Comparison of ENCODE assay signal across 23 cellular contexts in genomic region chr18:45343365-45343764, GRCh38.
A peak's percentile ranks its signal among the peaks of the same experiment; 100 is the strongest.
DNase-seq lines count a peak whose midpoint lies in the region; ATAC-seq and TF ChIP-seq lines count a peak whose summit lies in the region.
"Had no signal": no experiment of that assay in that cellular context is flagged by ENCODE, and none has a peak within 500 bp of the region (broad histone marks: within the 10 kb centered on the region; RNA-seq: fewer than 3 reads in every experiment).

No MANE protein-coding gene starts in this region.

- no peak overlapping the region for H3K4me2 ChIP-seq in SK-N-SH
- no peak overlapping the region for H3K4me2 ChIP-seq in mesenchymal stem cell (ENCODE audit: low read length, poor library complexity, severe bottlenecking)
- no peak overlapping the region for H3K4me2 ChIP-seq in neural progenitor cell
- H3K4me2 ChIP-seq: A549; BLaER1 treated with 17β-estradiol and CSF1 and Interleukin-3, amounts not matched to agents 10 nM and 100 nM; GM23338 had no signal

- H2BK15ac ChIP-seq in mesenchymal stem cell (ENCODE audit: low read depth, poor library complexity, severe bottlenecking), result peak overlapping the region; percentile 4

- ATAC-seq in HG03354 (IDR thresholded peaks at IDR 0.05; ENCODE audit: poor library complexity, severe bottlenecking, unreplicated experiment), result no peak
- ATAC-seq: A549, GM23338, HCT116 had no signal

- no peak overlapping the region for H3K14ac ChIP-seq in mesenchymal stem cell (ENCODE audit: low read length in 2 of 2)

- no peaks in the 10 kb centered on the region for H3K36me3 Mint-ChIP-seq in neural progenitor cell
- H3K36me3 Mint-ChIP-seq: CD14-positive monocyte; CD8-positive, alpha-beta memory T cell had no signal

- H3K9me3 Mint-ChIP-seq in neural progenitor cell, result no peaks in the 10 kb centered on the region
- H3K9me3 Mint-ChIP-seq: CD4-positive, alpha-beta T cell; CD8-positive, alpha-beta memory T cell; H9 had no signal

- H4K20me1 ChIP-seq in SK-N-SH (ENCODE audit: insufficient read depth), result no peaks in the 10 kb centered on the region
- H4K20me1 ChIP-seq in neural progenitor cell (ENCODE audit: low read depth), result no peaks in the 10 kb centered on the region
- H4K20me1 ChIP-seq: BLaER1 treated with 17β-estradiol and CSF1 and Interleukin-3, amounts not matched to agents 10 nM and 100 nM had no signal

- H2BK12ac ChIP-seq in mesenchymal stem cell (ENCODE audit: low read length in 2 of 2), result no peak overlapping the region

- no peaks in the 10 kb centered on the region for H3K79me2 ChIP-seq in SK-N-SH (ENCODE audit: insufficient read depth)
- no peaks in the 10 kb centered on the region for H3K79me2 ChIP-seq in neural progenitor cell (ENCODE audit: low read depth)

- peaks cover 4% of the 10 kb centered on the region for H3K4me1 Mint-ChIP-seq in neural progenitor cell
- H3K4me1 Mint-ChIP-seq: CD14-positive monocyte; CD8-positive, alpha-beta memory T cell had no signal

- no peak overlapping the region for H3K9ac ChIP-seq in SK-N-SH
- no peak overlapping the region for H3K9ac ChIP-seq in mesenchymal stem cell (ENCODE audit: low read length)
- no peak overlapping the region for H3K9ac ChIP-seq in neural progenitor cell
- H3K9ac ChIP-seq: BLaER1 treated with 17β-estradiol and CSF1 and Interleukin-3, amounts not matched to agents 10 nM and 100 nM had no signal

- no peak overlapping the region for H3K4me3 Mint-ChIP-seq in neural progenitor cell
- H3K4me3 Mint-ChIP-seq: CD14-positive monocyte; CD4-positive, alpha-beta T cell; CD8-positive, alpha-beta memory T cell; GM23338; H9 had no signal

- H3K4ac ChIP-seq in mesenchymal stem cell (ENCODE audit: low read depth in 1 of 2, low read length in 2 of 2), result no peak overlapping the region

- H2AFZ ChIP-seq in SK-N-SH (ENCODE audit: low read depth), result no peak overlapping the region
- no peak overlapping the region for H2AFZ ChIP-seq in mesenchymal stem cell (ENCODE audit: low read depth, low read length)
- H2AFZ ChIP-seq in neural progenitor cell (replicated peaks), result peak overlapping the region; percentile 50
- H2AFZ ChIP-seq: GM23338 had no signal

- TF ChIP-seq RAD21 in SK-N-SH (IDR thresholded peaks at IDR 0.05; ENCODE audit: low read length), result no peak

- H2BK120ac ChIP-seq in mesenchymal stem cell (ENCODE audit: low read depth, low read length), result no peak overlapping the region

- no peak overlapping the region for H3K18ac ChIP-seq in mesenchymal stem cell (ENCODE audit: low read depth in 1 of 2, low read length in 2 of 2)

- H3K4me3 ChIP-seq in SK-N-SH (ENCODE audit: low read depth in 2 of 2, low read length in 1 of 2), result no peak overlapping the region
- no peak overlapping the region for H3K4me3 ChIP-seq in mesenchymal stem cell (ENCODE audit: insufficient read depth in 1 of 2, low read depth in 1 of 2, low read length in 2 of 2)
- no peak overlapping the region for H3K4me3 ChIP-seq in neural progenitor cell
- H3K4me3 ChIP-seq in right atrium auricular region, result no peak overlapping the region
- H3K4me3 ChIP-seq: A549; BLaER1 treated with 17β-estradiol and CSF1 and Interleukin-3, amounts not matched to agents 10 nM and 100 nM; GM23338 had no signal

- no peaks in the 10 kb centered on the region for H3K79me1 ChIP-seq in mesenchymal stem cell (replicated peaks; ENCODE audit: low read length, poor library complexity, severe bottlenecking)

- no peak overlapping the region for H3K23ac ChIP-seq in mesenchymal stem cell (ENCODE audit: low read length in 2 of 2)

- H2BK5ac ChIP-seq in mesenchymal stem cell (ENCODE audit: low read depth, low read length, poor library complexity, severe bottlenecking), result no peak overlapping the region

- peak; percentile 35 for DNase-seq in SK-N-SH
- no peak for DNase-seq in mesenchymal stem cell
- DNase-seq in neural progenitor cell (ENCODE audit: low spot score), result no peak
- DNase-seq in right atrium auricular region (ENCODE audit: low spot score), result no peak
- no peak for DNase-seq in HK-2 (ENCODE audit: unreplicated experiment)
- DNase-seq in NCI-H69 (lab: John Stamatoyannopoulos, UW), result no peak
- DNase-seq: 8988T; ACHN; AML-193; BE2C; CD4-positive, alpha-beta T cell; CD8-positive, alpha-beta memory T cell; DMS 273 treated with DMSO at 0.1 percent for 48 hours; DMS79; EL; GDM1; H9 had no signal

- peaks cover 0 to 4% of the 10 kb centered on the region in 2 experiments; a peak in 1 of 4 replicates for H3K4me1 ChIP-seq in SK-N-SH (ENCODE audit: control insufficient read depth in 1 of 2, insufficient read depth in 2 of 2, low read depth in 1 of 2, low read length in 1 of 2)
- H3K4me1 ChIP-seq in mesenchymal stem cell (ENCODE audit: control insufficient read depth, insufficient read depth, low read depth, low read length), result no peaks in the 10 kb centered on the region
- peaks cover 4% of the 10 kb centered on the region for H3K4me1 ChIP-seq in neural progenitor cell
- no peaks in the 10 kb centered on the region for H3K4me1 ChIP-seq in right atrium auricular region
- H3K4me1 ChIP-seq: A549, BE2C had no signal

- no peak overlapping the region for H2AK5ac ChIP-seq in mesenchymal stem cell (ENCODE audit: low read length, severe bottlenecking)

- no peaks in the 10 kb centered on the region for H3K36me3 ChIP-seq in SK-N-SH (replicated peaks in 1 of 2; ENCODE audit: control insufficient read depth in 1 of 2, insufficient read depth in 2 of 2, low read length in 1 of 2)
- H3K36me3 ChIP-seq in mesenchymal stem cell (ENCODE audit: control insufficient read depth in 1 of 2, insufficient read depth in 2 of 2, low read depth in 1 of 2, low read length in 2 of 2), result no peaks in the 10 kb centered on the region
- H3K36me3 ChIP-seq in neural progenitor cell, result no peaks in the 10 kb centered on the region
- H3K36me3 ChIP-seq in right atrium auricular region, result no peaks in the 10 kb centered on the region
- H3K36me3 ChIP-seq: BE2C; BLaER1 treated with 17β-estradiol and CSF1 and Interleukin-3, amounts not matched to agents 10 nM and 100 nM had no signal

- no peaks in the 10 kb centered on the region for H3F3A ChIP-seq in SK-N-SH (replicated peaks; ENCODE audit: insufficient read depth)
- H3F3A ChIP-seq in neural progenitor cell (ENCODE audit: low read depth), result no peaks in the 10 kb centered on the region

- WGBS in SK-N-SH (ENCODE audit: low lambda C conversion rate), result 29% methylated on average over 5 of the region's 5 CpGs
- WGBS in mesenchymal stem cell, result 61% methylated on average over 5 of the region's 5 CpGs

- peak overlapping the region; percentile 65 for H4K91ac ChIP-seq in mesenchymal stem cell (ENCODE audit: low read length)

- no peaks in the 10 kb centered on the region for H3K9me2 ChIP-seq in SK-N-SH

- no peak overlapping the region for H3K27ac ChIP-seq in SK-N-SH (ENCODE audit: low read depth in 2 of 2, low read length in 1 of 2)
- no peak overlapping the region for H3K27ac ChIP-seq in mesenchymal stem cell (ENCODE audit: low read length, poor library complexity, severe bottlenecking)
- H3K27ac ChIP-seq in neural progenitor cell, result no peak overlapping the region
- no peak overlapping the region for H3K27ac ChIP-seq in right atrium auricular region
- H3K27ac ChIP-seq: A549; BLaER1 treated with 17β-estradiol and CSF1 and Interleukin-3, amounts not matched to agents 10 nM and 100 nM had no signal

- no peaks in the 10 kb centered on the region for H3K9me3 ChIP-seq in SK-N-SH
- no peaks in the 10 kb centered on the region for H3K9me3 ChIP-seq in mesenchymal stem cell (ENCODE audit: control insufficient read depth, low read length)
- H3K9me3 ChIP-seq in neural progenitor cell (ENCODE audit: low read depth), result no peaks in the 10 kb centered on the region
- H3K9me3 ChIP-seq in right atrium auricular region, result no peaks in the 10 kb centered on the region
- H3K9me3 ChIP-seq: A549; BE2C; BLaER1 treated with 17β-estradiol and CSF1 and Interleukin-3, amounts not matched to agents 10 nM and 100 nM had no signal

- H4K8ac ChIP-seq in mesenchymal stem cell (ENCODE audit: low read length), result no peak overlapping the region

- peak in 1 of 2 experiments; percentile 21; a peak in 1 of 4 replicates for TF ChIP-seq EP300 in SK-N-SH (IDR thresholded peaks at IDR 0.05; ENCODE audit: borderline replicate concordance in 1 of 2, low read depth in 1 of 2, low read length in 1 of 2)

- TF ChIP-seq CTCF in SK-N-SH (IDR thresholded peaks at IDR 0.05) (no peak), neural progenitor cell (IDR thresholded peaks at IDR 0.05) (no peak), right atrium auricular region (IDR thresholded peaks at IDR 0.05) (no peak)

- POLR2A ChIA-PET in SK-N-SH (lab: Yijun Ruan, JAX), result no interaction called here

- CTCF ChIA-PET in SK-N-SH (lab: Yijun Ruan, JAX), result interaction anchor here (0.9 kb wide), 1 partner anchor 47 kb away, joined by 4 read pairs; no protein-coding TSS in a partner anchor

- H3K27me3 ChIP-seq in SK-N-SH (ENCODE audit: insufficient read depth) (no peaks in the 10 kb centered on the region), mesenchymal stem cell (ENCODE audit: control insufficient read depth in 1 of 2, insufficient read depth in 1 of 2, low read length in 2 of 2) (peaks cover 4 to 7% of the 10 kb centered on the region in 2 experiments), neural progenitor cell (no peaks in the 10 kb centered on the region), right atrium auricular region (no peaks in the 10 kb centered on the region)
- H3K27me3 ChIP-seq: BE2C; BLaER1 treated with 17β-estradiol and CSF1 and Interleukin-3, amounts not matched to agents 10 nM and 100 nM had no signal

- peak overlapping the region; percentile 78 for H3K27ac Mint-ChIP-seq in neural progenitor cell
- H3K27ac Mint-ChIP-seq: CD14-positive monocyte; CD4-positive, alpha-beta T cell; CD8-positive, alpha-beta memory T cell; GM23338; H9 had no signal

- H3K27me3 Mint-ChIP-seq in neural progenitor cell (ENCODE audit: insufficient read depth, low read depth), result no peaks in the 10 kb centered on the region
- H3K27me3 Mint-ChIP-seq: CD4-positive, alpha-beta T cell had no signal

TF ChIP-seq in SK-N-SH, 30 proteins besides CTCF, POLR2A, EP300 and RAD21:
- TF ChIP-seq POLR2AphosphoS5 (IDR thresholded peaks at IDR 0.05; ENCODE audit: low read depth, low read length), result no peak
- TF ChIP-seq RCOR1 (IDR thresholded peaks at IDR 0.05; ENCODE audit: low read length), result peak; percentile 73
- no peak for TF ChIP-seq GABPA (IDR thresholded peaks at IDR 0.05; ENCODE audit: low read depth)
- peak; percentile 92 for TF ChIP-seq GATA2 (CRISPR knock-in tag; IDR thresholded peaks at IDR 0.05)
- TF ChIP-seq TEAD4 (IDR thresholded peaks at IDR 0.05; ENCODE audit: borderline replicate concordance, insufficient read depth), result no peak
TF ChIP-seq in SK-N-SH: peak in this region for 2.
